Comparison of ENCODE assay signal across 17 cellular contexts in the genomic region with DNA sequence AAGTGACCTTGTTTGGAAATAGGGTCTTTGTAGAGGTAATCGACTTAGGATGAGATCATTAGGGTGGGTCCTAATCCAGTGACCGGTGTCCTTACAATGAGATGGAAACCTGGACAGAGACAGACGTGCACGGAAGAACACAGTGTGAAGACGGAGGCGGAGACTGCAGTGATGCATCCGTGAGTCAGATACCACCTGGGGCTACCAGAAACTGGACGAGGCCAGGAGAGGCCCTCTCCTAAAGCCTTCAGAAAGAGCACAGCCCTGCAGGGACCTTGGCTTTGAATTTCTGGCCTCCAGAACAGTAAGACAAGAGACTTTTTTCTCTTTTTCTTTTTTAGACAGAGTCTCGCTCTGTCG.
DNase-seq lines count a peak whose midpoint lies in the region; ATAC-seq and TF ChIP-seq lines count a peak whose summit lies in the region.
"Had no signal": no experiment of that assay in that cellular context is flagged by ENCODE, and none has a peak within 500 bp of the region (broad histone marks: within the 10 kb centered on the region; RNA-seq: fewer than 3 reads in every experiment).

No MANE protein-coding gene starts in this region.

- no peaks in the 10 kb centered on the region for H3K36me3 Mint-ChIP-seq in stimulated activated memory B cell treated with anti-CD40 and anti-IgM and Interleukin-4, amounts not matched to agents 10 μg/mL and 1 μg/mL and 100 μg/mL, for 72 hours
- H3K36me3 Mint-ChIP-seq: natural killer cell treated with Interleukin-12 subunit alpha and Interleukin-12 subunit beta and Interleukin-15 and Interleukin-18, amount 100 ng/mL, for 72 hours had no signal

- no peaks in the 10 kb centered on the region for H3K27me3 ChIP-seq in MG63
- H3K27me3 ChIP-seq in mesenchymal stem cell (ENCODE audit: control insufficient read depth in 1 of 2, insufficient read depth in 1 of 2, low read length in 2 of 2) = peaks cover 0 to 78% of the 10 kb centered on the region in 2 experiments

- no peak overlapping the region for H4K8ac ChIP-seq in mesenchymal stem cell (ENCODE audit: low read length)

- no peaks in the 10 kb centered on the region for H3K9me3 Mint-ChIP-seq in stimulated activated memory B cell treated with anti-CD40 and anti-IgM and Interleukin-4, amounts not matched to agents 10 μg/mL and 1 μg/mL and 100 μg/mL, for 72 hours
- H3K9me3 Mint-ChIP-seq: activated T-helper 2 cell treated with anti-CD3 and anti-CD28 coated beads, Interferon-gamma antibody, Interleukin-2, Interleukin-4, amounts not matched to agents 10 μg/mL and 5 μg/mL and 100 μg/mL, durations not matched to agents 14 hours and 24 hours and 36 hours; endodermal cell; natural killer cell treated with Interleukin-12 subunit alpha and Interleukin-12 subunit beta and Interleukin-15 and Interleukin-18, amount 100 ng/mL, for 72 hours had no signal

- peak overlapping the region; percentile 5 for H3K27ac ChIP-seq in mesenchymal stem cell (ENCODE audit: low read length, poor library complexity, severe bottlenecking)

- peaks cover 71% of the 10 kb centered on the region for H3K27me3 Mint-ChIP-seq in stimulated activated memory B cell treated with anti-CD40 and anti-IgM and Interleukin-4, amounts not matched to agents 10 μg/mL and 1 μg/mL and 100 μg/mL, for 72 hours
- H3K27me3 Mint-ChIP-seq: natural killer cell treated with Interleukin-12 subunit alpha and Interleukin-12 subunit beta and Interleukin-15 and Interleukin-18, amount 100 ng/mL, for 72 hours had no signal

- no peak overlapping the region for H2BK12ac ChIP-seq in mesenchymal stem cell (ENCODE audit: low read length in 2 of 2)

- H2BK120ac ChIP-seq in mesenchymal stem cell (ENCODE audit: low read depth, low read length) = no peak overlapping the region

- no peak overlapping the region for H3K14ac ChIP-seq in mesenchymal stem cell (ENCODE audit: low read length in 2 of 2)

- no peaks in the 10 kb centered on the region for H3K36me3 ChIP-seq in MG63
- peaks cover 0 to 15% of the 10 kb centered on the region in 2 experiments for H3K36me3 ChIP-seq in mesenchymal stem cell (ENCODE audit: control insufficient read depth in 1 of 2, insufficient read depth in 2 of 2, low read depth in 1 of 2, low read length in 2 of 2)

- in situ Hi-C loops in astrocyte of the spinal cord (cut with HindIII; ENCODE audit: low sequenced_read_pairs) = no loop called here

- H2BK15ac ChIP-seq in mesenchymal stem cell (ENCODE audit: low read depth, poor library complexity, severe bottlenecking) = no peak overlapping the region

- H3K9me3 ChIP-seq in MG63 (no peaks in the 10 kb centered on the region), mesenchymal stem cell (ENCODE audit: control insufficient read depth, low read length) (no peaks in the 10 kb centered on the region)

- no peak overlapping the region for H3K18ac ChIP-seq in mesenchymal stem cell (ENCODE audit: low read depth in 1 of 2, low read length in 2 of 2)

- H3K4me1 Mint-ChIP-seq in stimulated activated memory B cell treated with anti-CD40 and anti-IgM and Interleukin-4, amounts not matched to agents 10 μg/mL and 1 μg/mL and 100 μg/mL, for 72 hours = no peaks in the 10 kb centered on the region

- no peak overlapping the region for H3K27ac Mint-ChIP-seq in stimulated activated memory B cell treated with anti-CD40 and anti-IgM and Interleukin-4, amounts not matched to agents 10 μg/mL and 1 μg/mL and 100 μg/mL, for 72 hours
- H3K27ac Mint-ChIP-seq: activated T-helper 2 cell treated with anti-CD3 and anti-CD28 coated beads, Interferon-gamma antibody, Interleukin-2, Interleukin-4, amounts not matched to agents 10 μg/mL and 5 μg/mL and 100 μg/mL, durations not matched to agents 14 hours and 24 hours and 36 hours; endodermal cell; natural killer cell treated with Interleukin-12 subunit alpha and Interleukin-12 subunit beta and Interleukin-15 and Interleukin-18, amount 100 ng/mL, for 72 hours had no signal

- no peak overlapping the region for H2AFZ ChIP-seq in mesenchymal stem cell (ENCODE audit: low read depth, low read length)

- H3K4me1 ChIP-seq in mesenchymal stem cell (ENCODE audit: control insufficient read depth, insufficient read depth, low read depth, low read length) = peaks cover 54% of the 10 kb centered on the region

- H3K4me3 Mint-ChIP-seq in stimulated activated memory B cell treated with anti-CD40 and anti-IgM and Interleukin-4, amounts not matched to agents 10 μg/mL and 1 μg/mL and 100 μg/mL, for 72 hours = no peak overlapping the region
- H3K4me3 Mint-ChIP-seq: endodermal cell; natural killer cell treated with Interleukin-12 subunit alpha and Interleukin-12 subunit beta and Interleukin-15 and Interleukin-18, amount 100 ng/mL, for 72 hours had no signal

- peak overlapping the region; percentile 29 for H2AK5ac ChIP-seq in mesenchymal stem cell (ENCODE audit: low read length, severe bottlenecking)

- 78% methylated on average over 10 of the region's 10 CpGs for WGBS in mesenchymal stem cell

- no peak overlapping the region for H2BK5ac ChIP-seq in mesenchymal stem cell (ENCODE audit: low read depth, low read length, poor library complexity, severe bottlenecking)

- no peak overlapping the region for H3K23ac ChIP-seq in mesenchymal stem cell (ENCODE audit: low read length in 2 of 2)

- H3K4me3 ChIP-seq in MG63 = no peak overlapping the region
- no peak overlapping the region for H3K4me3 ChIP-seq in astrocyte of the spinal cord (ENCODE audit: low read depth, low read length)
- no peak overlapping the region for H3K4me3 ChIP-seq in mesenchymal stem cell (ENCODE audit: insufficient read depth in 1 of 2, low read depth in 1 of 2, low read length in 2 of 2)
- H3K4me3 ChIP-seq: lung had no signal

- no peak overlapping the region for H4K91ac ChIP-seq in mesenchymal stem cell (ENCODE audit: low read length)

- H3K4ac ChIP-seq in mesenchymal stem cell (ENCODE audit: low read depth in 1 of 2, low read length in 2 of 2) = no peak overlapping the region

- TF ChIP-seq CTCF in astrocyte of the spinal cord (IDR thresholded peaks at IDR 0.05; ENCODE audit: low read depth, low read length) = no peak

- no peak for ATAC-seq in stimulated activated memory B cell treated with anti-CD40 and anti-IgM and Interleukin-4, amounts not matched to agents 10 μg/mL and 1 μg/mL and 100 μg/mL, for 72 hours
- ATAC-seq: natural killer cell treated with Interleukin-12 subunit alpha and Interleukin-12 subunit beta and Interleukin-15 and Interleukin-18, amount 100 ng/mL, for 72 hours had no signal

- no peak overlapping the region for H3K9ac ChIP-seq in mesenchymal stem cell (ENCODE audit: low read length)

- DNase-seq in Daoy (ENCODE audit: low read depth) = peak; percentile 73
- peak; percentile 59 for DNase-seq in MG63
- peak; percentile 53 for DNase-seq in astrocyte of the spinal cord (ENCODE audit: low read depth, low spot score)
- DNase-seq in mesenchymal stem cell = no peak
- DNase-seq in NCI-H1694 (lab: John Stamatoyannopoulos, UW) = no peak
- DNase-seq in iPS-NIHi11 (ENCODE audit: low spot score) = no peak
- no peak for DNase-seq in stimulated activated naive CD4-positive, alpha-beta T cell (lab: John Stamatoyannopoulos, UW)
- DNase-seq: activated CD4-positive, CD25-positive, alpha-beta regulatory T cell; Calu3; endodermal cell; foreskin melanocyte; NCI-H1930; NCI-H524 treated with DMSO at 0.1 percent for 48 hours had no signal

- H3K79me1 ChIP-seq in mesenchymal stem cell (replicated peaks; ENCODE audit: low read length, poor library complexity, severe bottlenecking) = peaks cover 51% of the 10 kb centered on the region

- no peak overlapping the region for H3K4me2 ChIP-seq in mesenchymal stem cell (ENCODE audit: low read length, poor library complexity, severe bottlenecking)

Comparison
In these comparisons a context has a peak if more than half of its experiments do, and no peak if none do; other contexts are left out.
1. DNase-seq: peak in Daoy (single experiment), MG63 (single experiment) and astrocyte of the spinal cord (single experiment); none in mesenchymal stem cell (single experiment), NCI-H1694 (single experiment), iPS-NIHi11 (single experiment) and stimulated activated naive CD4-positive, alpha-beta T cell (0 of 6).